14 cellular contexts compared by ENCODE assay signal in genomic region chr15:100373942-100374341, GRCh38. TPM values are rescaled to one million over a fixed set of nuclear protein-coding genes. Genes with fewer than 3 reads are reported as not detected.
DNase-seq lines count a peak whose midpoint lies in the region; ATAC-seq, FAIRE-seq and TF ChIP-seq lines count a peak whose summit lies in the region.
"Had no signal": no experiment of that assay in that cellular context is flagged by ENCODE, and none has a peak within 500 bp of the region (broad histone marks: within the 10 kb centered on the region; RNA-seq: fewer than 3 reads in every experiment).

No MANE protein-coding gene starts in this region.

- H3K27me3 Mint-ChIP-seq in activated naive CD8-positive, alpha-beta T cell, result peaks cover 34% of the 10 kb centered on the region
- H3K27me3 Mint-ChIP-seq in activated naive CD8-positive, alpha-beta T cell treated with anti-CD3 and anti-CD28 coated beads, Interleukin-2, amount 50 U/mL, for 24 hours, result peaks cover 36% of the 10 kb centered on the region

- H3K4me3 ChIP-seq in ectodermal cell (ENCODE audit: insufficient read depth, low read depth, low read length) (peak overlapping the region; percentile 38), lung (no peak overlapping the region), small intestine (ENCODE audit: low read depth in 1 of 2, low read length in 2 of 2) (no peak overlapping the region)

- peaks cover 11% of the 10 kb centered on the region for H3K4me1 Mint-ChIP-seq in activated naive CD8-positive, alpha-beta T cell (ENCODE audit: low read depth)
- peaks cover 8% of the 10 kb centered on the region for H3K4me1 Mint-ChIP-seq in activated naive CD8-positive, alpha-beta T cell treated with anti-CD3 and anti-CD28 coated beads, Interleukin-2, amount 50 U/mL, for 24 hours

- H3K9me3 Mint-ChIP-seq in activated naive CD8-positive, alpha-beta T cell (ENCODE audit: low read depth), result peaks cover 19% of the 10 kb centered on the region
- peaks cover 21% of the 10 kb centered on the region for H3K9me3 Mint-ChIP-seq in activated naive CD8-positive, alpha-beta T cell treated with anti-CD3 and anti-CD28 coated beads, Interleukin-2, amount 50 U/mL, for 24 hours

- peak overlapping the region; percentile 65 for H3K4me3 Mint-ChIP-seq in activated naive CD8-positive, alpha-beta T cell
- H3K4me3 Mint-ChIP-seq in activated naive CD8-positive, alpha-beta T cell treated with anti-CD3 and anti-CD28 coated beads, Interleukin-2, amount 50 U/mL, for 24 hours, result no peak overlapping the region

- WGBS in ectodermal cell, 2 experiments, result 8 to 10% methylated on average over 8 of the region's 8 CpGs
- 0 to 25% methylated on average over 4 to 7 of the region's 8 CpGs for WGBS in lung, 2 donors
- WGBS in small intestine, 3 donors, result 17 to 38% (median 26%) methylated on average over 4 to 8 of the region's 8 CpGs

- H3K9me3 ChIP-seq in ectodermal cell (ENCODE audit: control insufficient read depth, low read length) (no peaks in the 10 kb centered on the region), lung (ENCODE audit: control insufficient read depth in 2 of 2, insufficient read depth in 1 of 2, low read length in 1 of 2) (peaks cover 2 to 4% of the 10 kb centered on the region in 2 donors), small intestine (ENCODE audit: control insufficient read depth, low read depth) (no peaks in the 10 kb centered on the region)

- H3K27ac ChIP-seq in ectodermal cell (ENCODE audit: insufficient read depth, low read depth, low read length, poor library complexity, severe bottlenecking), result no peak overlapping the region
- H3K27ac ChIP-seq in lung (ENCODE audit: low read depth in 1 of 2, low read length in 1 of 2), result no peak overlapping the region
- H3K27ac ChIP-seq in small intestine (ENCODE audit: low read depth in 1 of 2, low read length in 1 of 2), result no peak overlapping the region

- no peak for DNase-seq in activated naive CD8-positive, alpha-beta T cell treated with anti-CD3 and anti-CD28 coated beads, Interleukin-2, amount 50 U/mL, for 24 hours
- DNase-seq in lung (ENCODE audit: low spot score) (no peak), urothelium cell line (ENCODE audit: low spot score) (peak; percentile 50), small intestine (no peak)
- DNase-seq: DMS79, hippocampal formation, NCI-H1436, NCI-H69, SHP77 treated with DMSO at 0.1 percent for 48 hours had no signal

- TF ChIP-seq CTCF in lung (IDR thresholded peaks at IDR 0.05; ENCODE audit: control extremely low read depth, extremely low read depth), result no peak

- H3K27me3 ChIP-seq in ectodermal cell (ENCODE audit: control insufficient read depth, insufficient read depth, low read length, poor library complexity, severe bottlenecking) (peaks cover 35% of the 10 kb centered on the region), lung (ENCODE audit: control insufficient read depth, insufficient read depth) (peaks cover 7% of the 10 kb centered on the region), small intestine (ENCODE audit: control insufficient read depth in 2 of 2, insufficient read depth in 2 of 2, low read length in 2 of 2) (peaks cover 5 to 8% of the 10 kb centered on the region in 2 donors)

- peak; percentile 42 for FAIRE-seq in urothelium cell line (lab: Jason Lieb, UNC)
- FAIRE-seq in small intestine (lab: Jason Lieb, UNC), result no peak
- FAIRE-seq: GM12891 had no signal

- no peaks in the 10 kb centered on the region for H3K36me3 ChIP-seq in ectodermal cell (ENCODE audit: control insufficient read depth, insufficient read depth, low read length)
- no peaks in the 10 kb centered on the region for H3K36me3 ChIP-seq in lung (ENCODE audit: control insufficient read depth in 2 of 2, insufficient read depth in 2 of 2, low read length in 2 of 2)
- no peaks in the 10 kb centered on the region for H3K36me3 ChIP-seq in small intestine (ENCODE audit: control insufficient read depth in 2 of 2, insufficient read depth in 2 of 2, low read length in 2 of 2)

- no peak for ATAC-seq in activated naive CD8-positive, alpha-beta T cell treated with anti-CD3 and anti-CD28 coated beads, Interleukin-2, amount 50 U/mL, for 24 hours
- ATAC-seq in lung (ENCODE audit: insufficient read depth, low FRiP score) (peak; percentile 11), GM21529 (IDR thresholded peaks at IDR 0.05; ENCODE audit: unreplicated experiment) (no peak), GM18498 (IDR thresholded peaks at IDR 0.05; ENCODE audit: unreplicated experiment) (no peak)

- no peaks in the 10 kb centered on the region for H3K4me1 ChIP-seq in ectodermal cell (ENCODE audit: control insufficient read depth, insufficient read depth, low read length)
- peaks cover 0 to 2% of the 10 kb centered on the region in 2 donors for H3K4me1 ChIP-seq in lung (ENCODE audit: control insufficient read depth in 2 of 2, insufficient read depth in 2 of 2, low read length in 2 of 2)
- H3K4me1 ChIP-seq in small intestine (ENCODE audit: control insufficient read depth in 2 of 2, insufficient read depth in 1 of 2, low read depth in 1 of 2, low read length in 1 of 2), result no peaks in the 10 kb centered on the region

- H3K36me3 Mint-ChIP-seq in activated naive CD8-positive, alpha-beta T cell, result peaks cover 13% of the 10 kb centered on the region
- peaks cover 4% of the 10 kb centered on the region for H3K36me3 Mint-ChIP-seq in activated naive CD8-positive, alpha-beta T cell treated with anti-CD3 and anti-CD28 coated beads, Interleukin-2, amount 50 U/mL, for 24 hours (ENCODE audit: low read depth)

- no peak overlapping the region for H3K27ac Mint-ChIP-seq in activated naive CD8-positive, alpha-beta T cell
- H3K27ac Mint-ChIP-seq in activated naive CD8-positive, alpha-beta T cell treated with anti-CD3 and anti-CD28 coated beads, Interleukin-2, amount 50 U/mL, for 24 hours, result no peak overlapping the region

RNA-seq across cellular contexts. Expression of gene ADAMTS17, which starts 32.2 kb away (rescaled TPM):
- 1.2 TPM for polyA plus RNA-seq in ectodermal cell (2013, experiment 1 of 4)
- polyA plus RNA-seq in ectodermal cell (2013, experiment 2 of 4), result 2.2 TPM
- polyA plus RNA-seq in ectodermal cell (2013, experiment 3 of 4), result 1.3 TPM
- polyA plus RNA-seq in ectodermal cell (2013, experiment 4 of 4), result 2.1 TPM
- total RNA-seq in lung, result 1 to 10 TPM; 2.7 to 6.6 TPM
- polyA plus RNA-seq in lung (1 to 10 TPM in 1 of 2 donors, under 1 TPM in 1; 0.47 to 1.6 TPM), small intestine (1 to 10 TPM in 1 of 3 donors, under 1 TPM in 2; 0.45 to 1.9 (median 0.54) TPM)
